ENCODE assay signal across 19 cellular contexts in genomic region chr7:16293669-16294425, GRCh38.
"Had no signal": no experiment of that assay in that cellular context is flagged by ENCODE, and none has a peak within 500 bp of the region (broad histone marks: within the 10 kb centered on the region; RNA-seq: fewer than 3 reads in every experiment).

No MANE protein-coding gene starts in this region.

- H3K36me3 ChIP-seq: lower lobe of right lung, suprapubic skin, vagina, WERI-Rb-1 had no signal

- ATAC-seq: activated naive CD8-positive, alpha-beta T cell treated with anti-CD3 and anti-CD28 coated beads, Interleukin-2, amount 50 U/mL, for 24 hours; effector memory CD8-positive, alpha-beta T cell; left cardiac atrium; lower lobe of right lung; natural killer cell treated with Interleukin-12 subunit alpha and Interleukin-12 subunit beta and Interleukin-15 and Interleukin-18, amount 100 ng/mL, for 72 hours had no signal

- H3K4me3 Mint-ChIP-seq: activated naive CD4-positive, alpha-beta T cell treated with anti-CD3 and anti-CD28 coated beads, Interleukin-2, amount 10 ng/mL, durations not matched to agents 7 days and 5 days; activated naive CD8-positive, alpha-beta T cell treated with anti-CD3 and anti-CD28 coated beads, Interleukin-2, amount 50 U/mL, for 24 hours; effector memory CD8-positive, alpha-beta T cell; natural killer cell treated with Interleukin-12 subunit alpha and Interleukin-12 subunit beta and Interleukin-15 and Interleukin-18, amount 100 ng/mL, for 72 hours; stimulated activated naive CD8-positive, alpha-beta T cell treated with anti-CD3 and anti-CD28 coated beads, Interleukin-15, Interleukin-2, amounts not matched to agents 100 ng/mL and 50 ng/mL, for 24 hours had no signal

- H3K9me3 ChIP-seq: lower lobe of right lung, suprapubic skin, vagina had no signal

- H3K9me3 Mint-ChIP-seq: activated naive CD4-positive, alpha-beta T cell treated with anti-CD3 and anti-CD28 coated beads, Interleukin-2, amount 10 ng/mL, durations not matched to agents 7 days and 5 days; activated naive CD8-positive, alpha-beta T cell treated with anti-CD3 and anti-CD28 coated beads, Interleukin-2, amount 50 U/mL, for 24 hours; effector memory CD8-positive, alpha-beta T cell; stimulated activated naive CD8-positive, alpha-beta T cell treated with anti-CD3 and anti-CD28 coated beads, Interleukin-15, Interleukin-2, amounts not matched to agents 100 ng/mL and 50 ng/mL, for 24 hours had no signal

- H3K36me3 Mint-ChIP-seq: activated naive CD4-positive, alpha-beta T cell treated with anti-CD3 and anti-CD28 coated beads, Interleukin-2, amount 10 ng/mL, durations not matched to agents 7 days and 5 days; natural killer cell treated with Interleukin-12 subunit alpha and Interleukin-12 subunit beta and Interleukin-15 and Interleukin-18, amount 100 ng/mL, for 72 hours had no signal

- H3K4me3 ChIP-seq: lower lobe of right lung, suprapubic skin, vagina had no signal

- H3K27ac Mint-ChIP-seq: activated naive CD4-positive, alpha-beta T cell treated with anti-CD3 and anti-CD28 coated beads, Interleukin-2, amount 10 ng/mL, durations not matched to agents 7 days and 5 days; activated naive CD8-positive, alpha-beta T cell treated with anti-CD3 and anti-CD28 coated beads, Interleukin-2, amount 50 U/mL, for 24 hours; effector memory CD8-positive, alpha-beta T cell; natural killer cell treated with Interleukin-12 subunit alpha and Interleukin-12 subunit beta and Interleukin-15 and Interleukin-18, amount 100 ng/mL, for 72 hours; stimulated activated naive CD8-positive, alpha-beta T cell treated with anti-CD3 and anti-CD28 coated beads, Interleukin-15, Interleukin-2, amounts not matched to agents 100 ng/mL and 50 ng/mL, for 24 hours had no signal

- H3K4me1 Mint-ChIP-seq: activated naive CD4-positive, alpha-beta T cell treated with anti-CD3 and anti-CD28 coated beads, Interleukin-2, amount 10 ng/mL, durations not matched to agents 7 days and 5 days; activated naive CD8-positive, alpha-beta T cell treated with anti-CD3 and anti-CD28 coated beads, Interleukin-2, amount 50 U/mL, for 24 hours had no signal

- H3K27me3 Mint-ChIP-seq: activated naive CD4-positive, alpha-beta T cell treated with anti-CD3 and anti-CD28 coated beads, Interleukin-2, amount 10 ng/mL, durations not matched to agents 7 days and 5 days; activated naive CD8-positive, alpha-beta T cell treated with anti-CD3 and anti-CD28 coated beads, Interleukin-2, amount 50 U/mL, for 24 hours; effector memory CD8-positive, alpha-beta T cell; natural killer cell treated with Interleukin-12 subunit alpha and Interleukin-12 subunit beta and Interleukin-15 and Interleukin-18, amount 100 ng/mL, for 72 hours; stimulated activated naive CD8-positive, alpha-beta T cell treated with anti-CD3 and anti-CD28 coated beads, Interleukin-15, Interleukin-2, amounts not matched to agents 100 ng/mL and 50 ng/mL, for 24 hours had no signal

- DNase-seq: activated CD4-positive, alpha-beta T cell treated with anti-CD3 and anti-CD28 coated beads for 1 hour; activated CD8-positive, alpha-beta memory T cell treated with anti-CD3 and anti-CD28 coated beads for 24 hours; activated CD8-positive, alpha-beta memory T cell treated with anti-CD3 and anti-CD28 coated beads, Interleukin-2, amount 50 U/mL, for 48 hours; activated effector memory CD4-positive, alpha-beta T cell treated with Interleukin-2 at 50 U/mL for 16 hours; activated naive CD4-positive, alpha-beta T cell treated with anti-CD3 and anti-CD28 coated beads, Interleukin-2, amount 10 ng/mL, durations not matched to agents 7 days and 5 days; activated naive CD8-positive, alpha-beta T cell treated with anti-CD3 and anti-CD28 coated beads, Interleukin-2, amount 50 U/mL, for 24 hours; activated T-cell treated with anti-CD3 and anti-CD28 coated beads, Interleukin-2, amount 50 U/mL, for 48 hours; effector memory CD8-positive, alpha-beta T cell; erythroblast; left cardiac atrium; lower lobe of right lung; stimulated activated CD4-positive, alpha-beta T cell treated with anti-CD3 and anti-CD28 coated beads, Interleukin-2, amount 100 ng/mL, for 24 hours; T-helper 2 cell; trophoblast cell; WERI-Rb-1 had no signal

- H3K27me3 ChIP-seq: suprapubic skin, vagina had no signal

- H3K27ac ChIP-seq: lower lobe of right lung, suprapubic skin, vagina, WERI-Rb-1 had no signal

- H3K4me1 ChIP-seq: lower lobe of right lung, suprapubic skin, vagina had no signal
